ENCODE assay signal across 10 cellular contexts in the genomic region with DNA sequence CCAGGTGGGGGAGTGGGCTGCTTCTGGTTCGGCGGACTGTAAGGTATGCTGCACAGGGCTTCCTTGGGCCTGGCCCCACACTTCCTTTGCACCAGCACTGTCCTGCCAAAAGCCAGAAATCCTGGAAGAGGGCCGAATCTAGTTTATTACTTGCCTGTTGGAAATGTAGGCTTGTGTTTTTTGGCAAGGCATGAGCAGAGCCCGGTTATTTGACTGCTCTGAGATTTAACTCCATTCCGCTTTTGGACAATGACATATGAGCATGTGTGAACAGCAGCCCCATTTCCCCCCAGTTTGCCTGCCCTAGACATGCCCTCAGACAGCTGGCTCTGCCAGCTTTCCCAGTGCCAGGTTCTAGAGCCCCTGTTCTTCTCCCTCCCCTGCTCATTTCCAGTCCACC.
A peak's percentile ranks its signal among the peaks of the same experiment; 100 is the strongest.
DNase-seq lines count a peak whose midpoint lies in the region; ATAC-seq and TF ChIP-seq lines count a peak whose summit lies in the region.
"Had no signal": no experiment of that assay in that cellular context is flagged by ENCODE, and none has a peak within 500 bp of the region (broad histone marks: within the 10 kb centered on the region; RNA-seq: fewer than 3 reads in every experiment).

No MANE protein-coding gene starts in this region.

- H3K36me3 ChIP-seq in left lung (no peaks in the 10 kb centered on the region), suprapubic skin (no peaks in the 10 kb centered on the region)

- CTCF ChIA-PET in T-cell (lab: Charles Lee) = interaction anchor here in 1 of 2 donors (0.5 to 2.5 kb wide), 2 partner anchors 22 to 32 kb away, joined by 5 to 21 read pairs; no protein-coding TSS in a partner anchor

- TF ChIP-seq CTCF in cardiac fibroblast (IDR thresholded peaks at IDR 0.05; ENCODE audit: low read depth, low read length) (no peak), left lung (IDR thresholded peaks at IDR 0.05) (no peak), suprapubic skin (IDR thresholded peaks at IDR 0.05) (no peak)

- H3K4me3 Mint-ChIP-seq in T-cell = peak overlapping the region in 1 of 3 donors; percentile 63
- H3K4me3 Mint-ChIP-seq: activated B cell treated with CpG ODN at 0.5 μM for 24 hours; stimulated activated naive B cell treated with anti-CD40 and anti-IgM and Interleukin-4, amounts not matched to agents 10 μg/mL and 1 μg/mL and 100 μg/mL, for 72 hours had no signal

- H3K9me3 ChIP-seq in left lung = no peaks in the 10 kb centered on the region
- H3K9me3 ChIP-seq in suprapubic skin = no peaks in the 10 kb centered on the region

- peaks cover 4 to 67% of the 10 kb centered on the region in 2 donors for H3K4me1 ChIP-seq in left lung
- peaks cover 33% of the 10 kb centered on the region for H3K4me1 ChIP-seq in suprapubic skin

- H3K4me1 Mint-ChIP-seq in T-cell = peaks cover 57 to 86% (median 86%) of the 10 kb centered on the region in 3 donors

- H3K36me3 Mint-ChIP-seq in T-cell = peaks cover 20% of the 10 kb centered on the region

- no peaks in the 10 kb centered on the region for H3K9me3 Mint-ChIP-seq in T-cell
- H3K9me3 Mint-ChIP-seq: activated B cell treated with CpG ODN at 0.5 μM for 24 hours; stimulated activated naive B cell treated with anti-CD40 and anti-IgM and Interleukin-4, amounts not matched to agents 10 μg/mL and 1 μg/mL and 100 μg/mL, for 72 hours had no signal

- intact Hi-C loops in left lung (cut with DNase I) = no loop called here

- DNase-seq in T-cell (no peak), cardiac fibroblast (ENCODE audit: low read depth in 2 of 2) (peak; percentile 53 to 61), left lung (no peak), suprapubic skin (ENCODE audit: low spot score in 2 of 2) (no peak), mesenteric fat pad (ENCODE audit: low spot score) (no peak), OCI-M2 (lab: John Stamatoyannopoulos, UW; ENCODE audit: unreplicated experiment) (no peak), NCI-H128 (lab: John Stamatoyannopoulos, UW; ENCODE audit: unreplicated experiment) (no peak)
- DNase-seq: activated B cell treated with CpG ODN at 0.5 μM for 24 hours; central memory CD4-positive, alpha-beta T cell; stimulated activated naive B cell treated with anti-CD40 and anti-IgM and Interleukin-4, amounts not matched to agents 10 μg/mL and 1 μg/mL and 100 μg/mL, for 72 hours had no signal

- H3K27ac Mint-ChIP-seq in T-cell = peak overlapping the region; percentile 92 to 94
- H3K27ac Mint-ChIP-seq: activated B cell treated with CpG ODN at 0.5 μM for 24 hours; stimulated activated naive B cell treated with anti-CD40 and anti-IgM and Interleukin-4, amounts not matched to agents 10 μg/mL and 1 μg/mL and 100 μg/mL, for 72 hours had no signal

- 20% methylated on average over 5 of the region's 5 CpGs for WGBS in suprapubic skin

- no peaks in the 10 kb centered on the region for H3K27me3 Mint-ChIP-seq in T-cell
- H3K27me3 Mint-ChIP-seq: activated B cell treated with CpG ODN at 0.5 μM for 24 hours; stimulated activated naive B cell treated with anti-CD40 and anti-IgM and Interleukin-4, amounts not matched to agents 10 μg/mL and 1 μg/mL and 100 μg/mL, for 72 hours had no signal

- H3K27ac ChIP-seq in left lung (peak overlapping the region; percentile 30 to 70), suprapubic skin (peak overlapping the region; percentile 75)

- no peak for TF ChIP-seq POLR2A in suprapubic skin (IDR thresholded peaks at IDR 0.05)

- no peak overlapping the region for H3K4me3 ChIP-seq in cardiac fibroblast (replicated peaks in 1 of 2; ENCODE audit: low read depth in 2 of 2, low read length in 2 of 2)
- H3K4me3 ChIP-seq in left lung = no peak overlapping the region
- no peak overlapping the region for H3K4me3 ChIP-seq in suprapubic skin

- H3K27me3 ChIP-seq in left lung (no peaks in the 10 kb centered on the region), suprapubic skin (no peaks in the 10 kb centered on the region)

- no peak for TF ChIP-seq EP300 in suprapubic skin (IDR thresholded peaks at IDR 0.05)

- ATAC-seq in T-cell (replicated peaks in 1 of 4) = no peak
- no peak for ATAC-seq in left lung
- ATAC-seq: stimulated activated naive B cell treated with anti-CD40 and anti-IgM and Interleukin-4, amounts not matched to agents 10 μg/mL and 1 μg/mL and 100 μg/mL, for 72 hours had no signal

- POLR2A ChIA-PET in T-cell (lab: Charles Lee) = interaction anchor here in 1 of 2 donors (0.6 to 2.4 kb wide), 4 partner anchors 13 to 215 kb away, joined by 3 to 28 read pairs (median 20); no protein-coding TSS in a partner anchor

Comparison
In these comparisons a context has a peak if more than half of its experiments do, and no peak if none do; other contexts are left out.
1. DNase-seq: peak in cardiac fibroblast (2 of 2); none in T-cell (0 of 34), left lung (0 of 2), suprapubic skin (0 of 2), mesenteric fat pad (single experiment), OCI-M2 (single experiment) and NCI-H128 (single experiment).